1 cellular context compared by ENCODE assay signal in genomic region chr1:36380003-36380631, GRCh38.
TF ChIP-seq lines count a peak whose summit lies in the region.

No MANE protein-coding gene starts in this region.

TF ChIP-seq in HepG2, 621 proteins besides CTCF, POLR2A, EP300 and RAD21 (continued from another document):
- TF ChIP-seq RERE (CRISPR knock-in tag; IDR thresholded peaks at IDR 0.05; ENCODE audit: low read depth), result no peak
- no peak for TF ChIP-seq ZNF598 (CRISPR knock-in tag; IDR thresholded peaks at IDR 0.05; ENCODE audit: borderline replicate concordance)
- TF ChIP-seq ZSCAN30 (CRISPR knock-in tag; IDR thresholded peaks at IDR 0.05), result no peak
- no peak for TF ChIP-seq ZBTB3 (CRISPR knock-in tag; IDR thresholded peaks at IDR 0.05; ENCODE audit: borderline replicate concordance, low read depth)
- TF ChIP-seq FOXP1 (IDR thresholded peaks at IDR 0.05), result no peak
- TF ChIP-seq FOXP1 (CRISPR knock-in tag; IDR thresholded peaks at IDR 0.05), result no peak
- TF ChIP-seq BRF2 (CRISPR knock-in tag; IDR thresholded peaks at IDR 0.05), result no peak
- no peak for TF ChIP-seq ZIK1 (CRISPR knock-in tag; IDR thresholded peaks at IDR 0.05; ENCODE audit: borderline replicate concordance, low read depth)
- TF ChIP-seq ZFP91 (CRISPR knock-in tag; IDR thresholded peaks at IDR 0.05; ENCODE audit: borderline replicate concordance), result no peak
- no peak for TF ChIP-seq HINFP (CRISPR knock-in tag; IDR thresholded peaks at IDR 0.05; ENCODE audit: low read depth)
- no peak for TF ChIP-seq REXO4 (CRISPR knock-in tag; IDR thresholded peaks at IDR 0.05; ENCODE audit: borderline replicate concordance)
- no peak for TF ChIP-seq SOX6 (IDR thresholded peaks at IDR 0.05)
- peak; percentile 26; the same call in 1 of the 2 replicates for TF ChIP-seq SOX6 (CRISPR knock-in tag; IDR thresholded peaks at IDR 0.05)
- TF ChIP-seq ZFYVE20 (CRISPR knock-in tag; IDR thresholded peaks at IDR 0.05; ENCODE audit: borderline replicate concordance, low read depth), result no peak
- TF ChIP-seq ZBTB7B (CRISPR knock-in tag; IDR thresholded peaks at IDR 0.05), result peak; percentile 41; the same call in 1 of the 2 replicates
- peak; percentile 30; the same call in 1 of the 2 replicates for TF ChIP-seq FOXJ3 (CRISPR knock-in tag; IDR thresholded peaks at IDR 0.05; ENCODE audit: borderline replicate concordance)
- no peak for TF ChIP-seq STAT5B (CRISPR knock-in tag; IDR thresholded peaks at IDR 0.05)
- TF ChIP-seq ZGPAT (CRISPR knock-in tag; IDR thresholded peaks at IDR 0.05), result no peak
- TF ChIP-seq PAXIP1 (CRISPR knock-in tag; conservative IDR thresholded peaks at IDR 0.05), result peak; percentile 76
- TF ChIP-seq ZFAT (CRISPR knock-in tag; conservative IDR thresholded peaks at IDR 0.05), result no peak
